ENCODE assay signal across 8 cellular contexts in genomic region chr19:12884926-12885748, GRCh38. TPM values are rescaled to one million over a fixed set of nuclear protein-coding genes. Genes with fewer than 3 reads are reported as not detected.
DNase-seq lines count a peak whose midpoint lies in the region; ATAC-seq, FAIRE-seq and TF ChIP-seq lines count a peak whose summit lies in the region.

No MANE protein-coding gene starts in this region.

- peaks cover 2% of the 10 kb centered on the region for H3K27me3 ChIP-seq in mesendoderm (ENCODE audit: insufficient read depth, low read length, poor library complexity)

- H3K36me3 Mint-ChIP-seq in activated CD8-positive, alpha-beta T cell treated with anti-CD3 and anti-CD28 coated beads for 36 hours (ENCODE audit: low read depth), result no peaks in the 10 kb centered on the region

- peak; percentile 80 for ATAC-seq in activated CD8-positive, alpha-beta T cell treated with anti-CD3 and anti-CD28 coated beads for 36 hours
- ATAC-seq in GM21825 (IDR thresholded peaks at IDR 0.05; ENCODE audit: unreplicated experiment), result no peak

- CTCF ChIA-PET in activated CD8-positive, alpha-beta T cell treated with anti-CD3 and anti-CD28 coated beads for 36 hours (lab: Charles Lee), result interaction anchor here (0.6 to 9.0 kb wide), 19 partner anchors 12 to 127 kb away, joined by 3 to 67 read pairs (median 5); partner anchors contain the start of genes CALR, FARSA and SYCE2

- no peak overlapping the region for H2AK5ac ChIP-seq in mesendoderm (ENCODE audit: low read length)

- no peak overlapping the region for H3K27ac ChIP-seq in mesendoderm (ENCODE audit: low read depth, low read length)

- POLR2A ChIA-PET in activated CD8-positive, alpha-beta T cell treated with anti-CD3 and anti-CD28 coated beads for 36 hours (lab: Charles Lee), result interaction anchor here (0.6 to 2.3 kb wide), 15 partner anchors 9 to 163 kb away, joined by 3 to 8 read pairs (median 4); partner anchors contain the start of genes RNASEH2A and SYCE2

- DNase-seq in GM19239 (ENCODE audit: insufficient read length, low spot score) (no peak), NCI-H2227 treated with DMSO at 0.1 percent for 48 hours (lab: John Stamatoyannopoulos, UW) (peak; percentile 26), mesendoderm (peak; percentile 98), cortex of kidney (lab: John Stamatoyannopoulos, UW) (no peak)
- peak; percentile 98 for DNase-seq in activated CD8-positive, alpha-beta T cell treated with anti-CD3 and anti-CD28 coated beads for 36 hours
- DNase-seq in effector CD8-positive, alpha-beta T cell (lab: John Stamatoyannopoulos, UW), result peak; percentile 75
- peak; percentile 57 to 67 for DNase-seq in stimulated activated CD8-positive, alpha-beta memory T cell treated with anti-CD3 and anti-CD28 coated beads, Interleukin-4, amount 100 ng/mL, for 1 hour (ENCODE audit: low read depth in 2 of 2, low spot score in 1 of 2)

- intact Hi-C loops in activated CD8-positive, alpha-beta T cell treated with anti-CD3 and anti-CD28 coated beads for 36 hours (cut with micrococcal nuclease), result loop anchor here (10.0 kb wide), 1 partner anchor 50 kb away; the partner anchor contains the start of genes CALR and FARSA

- FAIRE-seq in GM19239 (lab: Jason Lieb, UNC), result peak; percentile 89

- peaks cover 7% of the 10 kb centered on the region for H3K9me3 Mint-ChIP-seq in activated CD8-positive, alpha-beta T cell treated with anti-CD3 and anti-CD28 coated beads for 36 hours

- H3K79me1 ChIP-seq in mesendoderm (ENCODE audit: low read length), result no peaks in the 10 kb centered on the region

- H3K36me3 ChIP-seq in mesendoderm (ENCODE audit: control insufficient read depth, insufficient read depth, low read length), result no peaks in the 10 kb centered on the region

- H2BK5ac ChIP-seq in mesendoderm (ENCODE audit: low read length), result no peak overlapping the region

- H3K4me1 Mint-ChIP-seq in activated CD8-positive, alpha-beta T cell treated with anti-CD3 and anti-CD28 coated beads for 36 hours (ENCODE audit: low read depth), result peaks cover 18% of the 10 kb centered on the region

- no peak overlapping the region for H4K5ac ChIP-seq in mesendoderm (ENCODE audit: low read length)

- H3K4me3 Mint-ChIP-seq in activated CD8-positive, alpha-beta T cell treated with anti-CD3 and anti-CD28 coated beads for 36 hours, result peak overlapping the region; percentile 86

- H3K56ac ChIP-seq in mesendoderm (ENCODE audit: low read length), result peak overlapping the region; percentile 92

- H3K4me1 ChIP-seq in mesendoderm (ENCODE audit: control insufficient read depth, low read depth, low read length), result no peaks in the 10 kb centered on the region

- H2BK15ac ChIP-seq in mesendoderm (replicated peaks; ENCODE audit: low read depth), result no peak overlapping the region

- peak overlapping the region; percentile 79 for H3K9ac ChIP-seq in mesendoderm (ENCODE audit: low read length)

- peak overlapping the region; percentile 81 for H3K18ac ChIP-seq in mesendoderm (ENCODE audit: low read length)

- H3K27ac Mint-ChIP-seq in activated CD8-positive, alpha-beta T cell treated with anti-CD3 and anti-CD28 coated beads for 36 hours, result peak overlapping the region; percentile 89

- TF ChIP-seq CTCF in activated CD8-positive, alpha-beta T cell treated with anti-CD3 and anti-CD28 coated beads for 36 hours (IDR thresholded peaks at IDR 0.05), result peak; percentile 90

- H3K4me3 ChIP-seq in mesendoderm (ENCODE audit: low read length), result peak overlapping the region; percentile 46

- H3K27me3 Mint-ChIP-seq in activated CD8-positive, alpha-beta T cell treated with anti-CD3 and anti-CD28 coated beads for 36 hours, result no peaks in the 10 kb centered on the region

- H3K23ac ChIP-seq in mesendoderm (ENCODE audit: low read length), result no peak overlapping the region

- no peaks in the 10 kb centered on the region for H3K79me2 ChIP-seq in mesendoderm (ENCODE audit: control insufficient read depth, insufficient read depth, low read length)

- no peak overlapping the region for H4K8ac ChIP-seq in mesendoderm (ENCODE audit: low read depth, low read length)

- no peak overlapping the region for H2BK120ac ChIP-seq in mesendoderm (ENCODE audit: low read depth, low read length)

- H3K4me2 ChIP-seq in mesendoderm (ENCODE audit: low read length), result peak overlapping the region; percentile 89

- no CpG with 5 or more reads among the region's 73 CpGs for WGBS in mesendoderm (ENCODE audit: extremely low coverage, insufficient coverage, low lambda C conversion rate)

- H3K4ac ChIP-seq in mesendoderm (ENCODE audit: low read depth, low read length), result peak overlapping the region; percentile 11

RNA-seq across cellular contexts. Expression of gene KLF1, which starts 1.9 kb away (rescaled TPM):
- total RNA-seq in activated CD8-positive, alpha-beta T cell treated with anti-CD3 and anti-CD28 coated beads for 36 hours, result under 1 TPM; 0.32 to 0.38 TPM
- polyA plus RNA-seq in mesendoderm (2013, experiment 1 of 2), result 0.21 TPM
- 0.32 TPM for polyA plus RNA-seq in mesendoderm (2013, experiment 2 of 2)

RNA-seq across cellular contexts. Expression of gene DNASE2, which starts 3.9 kb away (rescaled TPM):
- 10 to 100 TPM; 22.3 to 26.1 TPM for total RNA-seq in activated CD8-positive, alpha-beta T cell treated with anti-CD3 and anti-CD28 coated beads for 36 hours
- 11.3 TPM for polyA plus RNA-seq in mesendoderm (2013, experiment 1 of 2)
- 11.9 TPM for polyA plus RNA-seq in mesendoderm (2013, experiment 2 of 2)

RNA-seq across cellular contexts. Expression of gene GCDH, which starts 5.8 kb away (rescaled TPM):
- total RNA-seq in activated CD8-positive, alpha-beta T cell treated with anti-CD3 and anti-CD28 coated beads for 36 hours, result 10 to 100 TPM; 37.5 to 43.8 TPM
- 20.4 TPM for polyA plus RNA-seq in mesendoderm (2013, experiment 1 of 2)
- 18.8 TPM for polyA plus RNA-seq in mesendoderm (2013, experiment 2 of 2)

RNA-seq across cellular contexts. Expression of gene SYCE2, which starts 34.0 kb away (rescaled TPM):
- total RNA-seq in activated CD8-positive, alpha-beta T cell treated with anti-CD3 and anti-CD28 coated beads for 36 hours, result 1 to 10 TPM; 3.0 to 4.4 TPM
- polyA plus RNA-seq in mesendoderm (2013, experiment 1 of 2), result 0.49 TPM
- 0.46 TPM for polyA plus RNA-seq in mesendoderm (2013, experiment 2 of 2)

RNA-seq across cellular contexts. Expression of gene MAST1, which starts 46.8 kb away (rescaled TPM):
- total RNA-seq in activated CD8-positive, alpha-beta T cell treated with anti-CD3 and anti-CD28 coated beads for 36 hours, result 1 to 10 TPM; 2.4 to 3.0 TPM
- 4.0 TPM for polyA plus RNA-seq in mesendoderm (2013, experiment 1 of 2)
- 4.6 TPM for polyA plus RNA-seq in mesendoderm (2013, experiment 2 of 2)

Comparison
In these comparisons a context has a peak if more than half of its experiments do, and no peak if none do; other contexts are left out.
1. DNase-seq: peak in NCI-H2227 treated with DMSO at 0.1 percent for 48 hours (single experiment), activated CD8-positive, alpha-beta T cell treated with anti-CD3 and anti-CD28 coated beads for 36 hours (single experiment), effector CD8-positive, alpha-beta T cell (single experiment), mesendoderm (single experiment) and stimulated activated CD8-positive, alpha-beta memory T cell treated with anti-CD3 and anti-CD28 coated beads, Interleukin-4, amount 100 ng/mL, for 1 hour (2 of 2); none in GM19239 (single experiment) and cortex of kidney (single experiment).